8 cellular contexts compared by ENCODE assay signal in genomic region chr4:174358823-174359222, GRCh38.
DNase-seq lines count a peak whose midpoint lies in the region; ATAC-seq lines count a peak whose summit lies in the region.

No MANE protein-coding gene starts in this region.

- peak; percentile 10 for DNase-seq in H4 (ENCODE audit: low spot score)
- DNase-seq in LHCN-M2 (ENCODE audit: low read depth): peak; percentile 78
- peak; percentile 8 for DNase-seq in hepatic stellate cell (ENCODE audit: low spot score)
- DNase-seq in stimulated activated CD4-positive, alpha-beta T cell treated with anti-CD3 and anti-CD28 coated beads, Interleukin-4, amount 100 ng/mL, for 1 hour: no peak
- DNase-seq in iPS-NIHi11 (ENCODE audit: low spot score): no peak
- DNase-seq in activated CD4-positive, alpha-beta T cell treated with anti-CD3 and anti-CD28 coated beads, Interleukin-2, amount 50 U/mL, for 1 hour: no peak
- no peak for DNase-seq in NCI-H2227 treated with DMSO at 0.1 percent for 48 hours (lab: John Stamatoyannopoulos, UW)

- ATAC-seq in GM18511 (IDR thresholded peaks at IDR 0.05; ENCODE audit: unreplicated experiment): peak; percentile 96

Comparison
In these comparisons a context has a peak if more than half of its experiments do, and no peak if none do; other contexts are left out.
1. DNase-seq: peak in H4 (single experiment), LHCN-M2 (single experiment) and hepatic stellate cell (single experiment); none in stimulated activated CD4-positive, alpha-beta T cell treated with anti-CD3 and anti-CD28 coated beads, Interleukin-4, amount 100 ng/mL, for 1 hour (single experiment), iPS-NIHi11 (single experiment), activated CD4-positive, alpha-beta T cell treated with anti-CD3 and anti-CD28 coated beads, Interleukin-2, amount 50 U/mL, for 1 hour (single experiment) and NCI-H2227 treated with DMSO at 0.1 percent for 48 hours (single experiment).